Comparison of ENCODE assay signal across 8 cellular contexts in the genomic region with DNA sequence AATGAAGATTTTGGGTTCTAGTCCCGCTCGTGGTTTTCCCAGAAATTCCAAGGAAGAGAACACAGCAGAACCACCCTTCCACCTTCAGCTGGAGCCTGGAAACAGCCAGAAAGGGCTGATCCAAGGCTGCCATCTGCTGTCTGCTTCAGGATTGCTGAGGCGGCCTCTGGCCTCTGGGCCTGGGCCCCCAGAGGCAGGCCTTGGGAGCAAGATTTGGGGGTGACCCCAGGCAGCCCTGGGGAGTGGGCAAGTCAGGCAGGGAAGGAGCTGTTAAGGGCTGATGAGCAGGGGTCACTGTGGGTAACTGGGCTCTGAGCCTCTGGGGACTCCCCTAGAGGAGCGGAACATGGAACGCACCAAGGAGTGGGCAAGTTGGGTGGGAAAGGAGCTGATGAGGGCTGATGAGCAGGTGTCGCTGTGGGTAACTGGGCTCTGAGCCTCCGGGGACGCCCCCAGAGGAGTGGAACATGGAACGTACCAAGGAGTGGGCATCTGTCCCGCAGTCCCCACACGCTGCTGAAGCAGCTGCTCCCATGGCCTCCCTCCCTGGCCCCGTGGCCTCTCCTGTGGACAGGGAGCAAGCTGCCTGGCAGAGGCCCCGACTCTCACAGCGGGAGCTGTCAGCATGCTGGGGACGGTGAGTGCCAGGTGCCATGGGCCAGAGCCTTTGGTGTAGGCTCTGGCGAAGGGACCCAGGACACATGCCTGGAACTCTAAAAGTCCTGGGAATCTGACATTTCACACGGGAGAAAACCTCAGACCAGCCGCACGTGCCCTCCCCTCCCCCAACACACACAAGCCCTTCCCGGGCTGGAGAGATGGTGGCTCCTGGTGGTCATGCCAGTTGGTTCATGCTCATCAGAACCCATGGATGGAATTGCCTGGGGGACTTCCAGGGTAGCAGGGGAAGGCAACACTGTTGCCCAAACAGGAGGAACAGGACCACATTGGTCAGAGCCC.
DNase-seq lines count a peak whose midpoint lies in the region; ATAC-seq and TF ChIP-seq lines count a peak whose summit lies in the region.
"Not testable (repeated sequence)": the region's sequence is repeated elsewhere in the genome, so short reads cannot be mapped to it uniquely, and the experiment has no call there.

No MANE protein-coding gene starts in this region.

- DNase-seq in IMR-90; astrocyte of the spinal cord (ENCODE audit: low read depth, low spot score); epithelial cell of proximal tubule (ENCODE audit: low read depth); tibial nerve (ENCODE audit: low spot score in 2 of 2): not testable (repeated sequence)
- DNase-seq in RPMI7951 (ENCODE audit: low read depth) (peak; percentile 20), right cardiac atrium (peak in 2 of 3 donors; percentile 68 to 82)

- TF ChIP-seq CTCF in IMR-90 (conservative IDR thresholded peaks at IDR 0.05; ENCODE audit: low read depth, low read length) (peak; percentile 43), astrocyte of the spinal cord (IDR thresholded peaks at IDR 0.05; ENCODE audit: low read depth, low read length) (peak; percentile 48), epithelial cell of proximal tubule (conservative IDR thresholded peaks at IDR 0.05; ENCODE audit: low read depth, low read length) (peak; percentile 34), neural cell (IDR thresholded peaks at IDR 0.05; ENCODE audit: poor library complexity, severe bottlenecking) (peak; percentile 55), tibial nerve (IDR thresholded peaks at IDR 0.05) (peak in 3 of 5 experiments; percentile 20 to 42 (median 22))

- not testable (repeated sequence) for H3K79me2 ChIP-seq in neural cell (replicated peaks; ENCODE audit: insufficient read depth, low read length)

- H4K5ac ChIP-seq in IMR-90 (ENCODE audit: low read depth, low read length): peak overlapping the region; percentile 58

- H2AFZ ChIP-seq in IMR-90 (replicated peaks; ENCODE audit: low read length, poor library complexity); neural cell (ENCODE audit: low read depth, low read length): not testable (repeated sequence)

- CTCF ChIA-PET in IMR-90 (lab: Yijun Ruan, JAX): not testable (repeated sequence)

- H2AK5ac ChIP-seq in IMR-90 (ENCODE audit: low read depth, low read length): peak overlapping the region; percentile 99

- H3K27ac ChIP-seq in BLaER1 treated with 17β-estradiol and CSF1 and Interleukin-3, amounts not matched to agents 10 nM and 100 nM; right cardiac atrium (ENCODE audit: low read length); neural cell (ENCODE audit: low read length): not testable (repeated sequence)
- H3K27ac ChIP-seq in IMR-90 (ENCODE audit: insufficient read depth, low read length): peak overlapping the region; percentile 32
- peak overlapping the region in 1 of 4 donors; percentile 29 for H3K27ac ChIP-seq in tibial nerve

- peak overlapping the region; percentile 87 for H2BK20ac ChIP-seq in IMR-90 (ENCODE audit: low read depth, low read length)

- dilution Hi-C loops in IMR-90 (cut with HindIII; ENCODE audit: low sequenced_read_pairs, unreplicated experiment): not testable (repeated sequence)

- not testable (repeated sequence) for BruUV-seq in IMR-90 (replicated peaks; lab: Mats Ljungman, UMichigan)

- TF ChIP-seq EP300 in neural cell (conservative IDR thresholded peaks at IDR 0.05; ENCODE audit: poor library complexity, severe bottlenecking); tibial nerve (IDR thresholded peaks at IDR 0.05): not testable (repeated sequence)

- ATAC-seq in IMR-90 (ENCODE audit: low read depth) (peak; percentile 60), right cardiac atrium (peak in 1 of 2 donors; percentile 6)

- intact Hi-C loops in IMR-90 (cut with micrococcal nuclease): loop anchor here (5.0 kb wide), 2 partner anchors 140 to 285 kb away; a partner anchor contains a TSS
- intact Hi-C loops in right cardiac atrium (cut with DNase I): loop anchor here in 1 of 4 donors (10.0 kb wide), 1 partner anchor 143 kb away; no protein-coding TSS in a partner anchor

- not testable (repeated sequence) for H3K23ac ChIP-seq in IMR-90 (ENCODE audit: low read depth, low read length)

- not testable (repeated sequence) for H2AK9ac ChIP-seq in IMR-90 (replicated peaks; ENCODE audit: low read depth, low read length, poor library complexity)

- TF ChIP-seq POLR2A in IMR-90 (IDR thresholded peaks at IDR 0.05; ENCODE audit: low read depth, low read length); tibial nerve (IDR thresholded peaks at IDR 0.05): not testable (repeated sequence)

- peak overlapping the region in 6 of 11 experiments; percentile 22 to 55 (median 44); a peak in 10 of 22 replicates for H3K4me2 ChIP-seq in BLaER1 treated with 17β-estradiol and CSF1 and Interleukin-3, amounts not matched to agents 10 nM and 100 nM
- H3K4me2 ChIP-seq in IMR-90 (ENCODE audit: low read depth, low read length); neural cell (ENCODE audit: low read length): not testable (repeated sequence)

- not testable (repeated sequence) for H3K4me3 ChIP-seq in BLaER1 treated with 17β-estradiol and CSF1 and Interleukin-3, amounts not matched to agents 10 nM and 100 nM; IMR-90 (ENCODE audit: insufficient read depth, low read depth, low read length); astrocyte of the spinal cord (ENCODE audit: low read depth, low read length); epithelial cell of proximal tubule (ENCODE audit: low read depth, low read length); right cardiac atrium (ENCODE audit: low read length); neural cell (ENCODE audit: low read length); tibial nerve

- H3K4me1 ChIP-seq in BLaER1 treated with 17β-estradiol and CSF1 and Interleukin-3, amounts not matched to agents 10 nM and 100 nM: peaks cover 0 to 22% (median 12%) of the 10 kb centered on the region in 10 experiments; a peak in 13 of 20 replicates
- H3K4me1 ChIP-seq in IMR-90 (ENCODE audit: control insufficient read depth, insufficient read depth, low read length) (peaks cover 14% of the 10 kb centered on the region), tibial nerve (peaks cover 0 to 21% (median 0%) of the 10 kb centered on the region in 4 donors)
- not testable (repeated sequence) for H3K4me1 ChIP-seq in right cardiac atrium (ENCODE audit: control insufficient read depth, insufficient read depth, low read length)

- H2BK5ac ChIP-seq in IMR-90 (ENCODE audit: low read depth, low read length, poor library complexity, severe bottlenecking): not testable (repeated sequence)

- peak; percentile 59 for TF ChIP-seq RAD21 in IMR-90 (IDR thresholded peaks at IDR 0.05; ENCODE audit: low read length)
- peak; percentile 56 for TF ChIP-seq RAD21 in neural cell (conservative IDR thresholded peaks at IDR 0.05)

- peak overlapping the region; percentile 96 for H3K4ac ChIP-seq in IMR-90 (ENCODE audit: low read depth, low read length)

- H3K9me1 ChIP-seq in IMR-90 (ENCODE audit: insufficient read depth, low read length): not testable (repeated sequence)

- H4K91ac ChIP-seq in IMR-90 (ENCODE audit: insufficient read depth, low read depth, low read length): peak overlapping the region; percentile 79

- H3K36me3 ChIP-seq in BLaER1 treated with 17β-estradiol and CSF1 and Interleukin-3, amounts not matched to agents 10 nM and 100 nM; IMR-90 (ENCODE audit: control insufficient read depth, insufficient read depth, low read length); neural cell (ENCODE audit: insufficient read depth, low read length); tibial nerve: not testable (repeated sequence)

- in situ Hi-C loops in IMR-90 (cut with MboI; ENCODE audit: low sequenced_read_pairs): loop anchor here (25.0 kb wide), 1 partner anchor 295 kb away; a partner anchor contains a TSS
- in situ Hi-C loops in astrocyte of the spinal cord (cut with HindIII; ENCODE audit: low sequenced_read_pairs): not testable (repeated sequence)

- H4K8ac ChIP-seq in IMR-90 (ENCODE audit: low read depth in 2 of 2, low read length in 2 of 2): peak overlapping the region; percentile 5 to 46; a peak in 3 of 4 replicates

- H2BK120ac ChIP-seq in IMR-90 (ENCODE audit: low read depth, low read length): peak overlapping the region; percentile 91

- H3K18ac ChIP-seq in IMR-90 (ENCODE audit: low read depth, low read length): peak overlapping the region; percentile 41; the same call in 1 of the 2 replicates

- not testable (repeated sequence) for H3K56ac ChIP-seq in IMR-90 (ENCODE audit: extremely low read depth, insufficient read depth, low read length)

- not testable (repeated sequence) for H3K27me3 ChIP-seq in BLaER1 treated with 17β-estradiol and CSF1 and Interleukin-3, amounts not matched to agents 10 nM and 100 nM; IMR-90 (ENCODE audit: control insufficient read depth, insufficient read depth, low read length); right cardiac atrium (ENCODE audit: control insufficient read depth, insufficient read depth); neural cell (ENCODE audit: insufficient read depth, low read depth, low read length); tibial nerve

- H3K9me3 ChIP-seq in BLaER1 treated with 17β-estradiol and CSF1 and Interleukin-3, amounts not matched to agents 10 nM and 100 nM (replicated peaks in 1 of 11); IMR-90 (ENCODE audit: control insufficient read depth, insufficient read depth, low read length); right cardiac atrium (ENCODE audit: control insufficient read depth, low read length); neural cell (ENCODE audit: low read length); tibial nerve: not testable (repeated sequence)

- H3K14ac ChIP-seq in IMR-90 (replicated peaks; ENCODE audit: low read depth, low read length): 0 out of 2 replicates have a peak overlapping the region, but pooled peaks have one; percentile 59

- 82% methylated on average over 8 of the region's 20 CpGs; no CpG with 5 or more reads in 1 of the 2 experiments for WGBS in IMR-90 (ENCODE audit: extremely low coverage in 2 of 2, insufficient read length in 1 of 2), 2 experiments
- WGBS in right cardiac atrium: 67% methylated on average over 19 of the region's 20 CpGs
- 70 to 71% methylated on average over 17 to 20 of the region's 20 CpGs for WGBS in tibial nerve, 2 donors

- H2BK15ac ChIP-seq in IMR-90 (ENCODE audit: low read depth, low read length): peak overlapping the region; percentile 74; the same call in 1 of the 3 replicates

- H3F3A ChIP-seq in neural cell (ENCODE audit: insufficient read depth, low read length, poor library complexity, severe bottlenecking): not testable (repeated sequence)

- POLR2A ChIA-PET in IMR-90 (lab: Charles Lee; ENCODE audit: unreplicated experiment): not testable (repeated sequence)

- not testable (repeated sequence) for H3K9ac ChIP-seq in BLaER1 treated with 17β-estradiol and CSF1 and Interleukin-3, amounts not matched to agents 10 nM and 100 nM; IMR-90 (ENCODE audit: low read depth, low read length); neural cell (ENCODE audit: low read length)

- H4K20me1 ChIP-seq in BLaER1 treated with 17β-estradiol and CSF1 and Interleukin-3, amounts not matched to agents 10 nM and 100 nM; IMR-90 (ENCODE audit: insufficient read depth, low read length); neural cell (ENCODE audit: insufficient read depth): not testable (repeated sequence)

- H3K9me2 ChIP-seq in neural cell (ENCODE audit: insufficient read depth, low read length): not testable (repeated sequence)

- not testable (repeated sequence) for H3K79me1 ChIP-seq in IMR-90 (ENCODE audit: low read depth in 1 of 2, low read length in 2 of 2)
